Comparison of ENCODE assay signal across 11 cellular contexts in genomic region chr16:11354407-11354732, GRCh38. TPM values are rescaled to one million over a fixed set of nuclear protein-coding genes. Genes with fewer than 3 reads are reported as not detected.
DNase-seq lines count a peak whose midpoint lies in the region; ATAC-seq and TF ChIP-seq lines count a peak whose summit lies in the region.
"Had no signal": no experiment of that assay in that cellular context is flagged by ENCODE, and none has a peak within 500 bp of the region (broad histone marks: within the 10 kb centered on the region; RNA-seq: fewer than 3 reads in every experiment).

No MANE protein-coding gene starts in this region.

- CTCF ChIA-PET in activated naive CD4-positive, alpha-beta T cell treated with anti-CD3 and anti-CD28 coated beads, Interleukin-2, amount 10 ng/mL, durations not matched to agents 7 days and 5 days (lab: Charles Lee) = interaction anchor here (0.5 to 8.6 kb wide), 16 partner anchors 13 to 413 kb away, joined by 3 to 132 read pairs (median 4); partner anchors contain the start of gene SOCS1

- ATAC-seq in HG03064 (IDR thresholded peaks at IDR 0.05; ENCODE audit: low read depth, unreplicated experiment) (peak; percentile 46), foreskin keratinocyte (no peak)
- ATAC-seq: SK-N-SH treated with all-trans-retinoic acid at 6 μM for 48 hours had no signal

- no peak overlapping the region for H3K27ac ChIP-seq in foreskin keratinocyte

- intact Hi-C loops in activated T-helper 1 cell treated with anti-CD3 and anti-CD28 coated beads, Interleukin-12 subunit alpha, Interleukin-12 subunit beta, Interleukin-2, Interleukin-4 antibody, amounts not matched to agents 30 ng/mL and 10 ng/mL and 1 ng/mL, durations not matched to agents 14 hours and 24 hours and 36 hours (cut with micrococcal nuclease) = loop anchor here (1.0 to 2.0 kb wide), 9 partner anchors 9 to 400 kb away; partner anchors contain the start of gene RMI2

- H3K4me3 Mint-ChIP-seq in activated naive CD4-positive, alpha-beta T cell treated with anti-CD3 and anti-CD28 coated beads, Interleukin-2, amount 10 ng/mL, durations not matched to agents 7 days and 5 days = peak overlapping the region; percentile 62
- H3K4me3 Mint-ChIP-seq in activated T-helper 1 cell treated with anti-CD3 and anti-CD28 coated beads, Interleukin-12 subunit alpha, Interleukin-12 subunit beta, Interleukin-2, Interleukin-4 antibody, amounts not matched to agents 30 ng/mL and 10 ng/mL and 1 ng/mL, durations not matched to agents 14 hours and 24 hours and 36 hours = peak overlapping the region; percentile 71
- H3K4me3 Mint-ChIP-seq: brain had no signal

- peaks cover 37% of the 10 kb centered on the region for H3K4me1 ChIP-seq in foreskin keratinocyte
- H3K4me1 ChIP-seq: BE2C had no signal

- TF ChIP-seq CTCF in foreskin keratinocyte (conservative IDR thresholded peaks at IDR 0.05) = no peak

- H3K36me3 Mint-ChIP-seq in activated naive CD4-positive, alpha-beta T cell treated with anti-CD3 and anti-CD28 coated beads, Interleukin-2, amount 10 ng/mL, durations not matched to agents 7 days and 5 days = peaks cover 58% of the 10 kb centered on the region
- H3K36me3 Mint-ChIP-seq in activated T-helper 1 cell treated with anti-CD3 and anti-CD28 coated beads, Interleukin-12 subunit alpha, Interleukin-12 subunit beta, Interleukin-2, Interleukin-4 antibody, amounts not matched to agents 30 ng/mL and 10 ng/mL and 1 ng/mL, durations not matched to agents 14 hours and 24 hours and 36 hours (ENCODE audit: low read depth) = peaks cover 28% of the 10 kb centered on the region
- H3K36me3 Mint-ChIP-seq: brain had no signal

- H3K4me1 Mint-ChIP-seq in activated naive CD4-positive, alpha-beta T cell treated with anti-CD3 and anti-CD28 coated beads, Interleukin-2, amount 10 ng/mL, durations not matched to agents 7 days and 5 days = peaks cover 90% of the 10 kb centered on the region
- H3K4me1 Mint-ChIP-seq in activated T-helper 1 cell treated with anti-CD3 and anti-CD28 coated beads, Interleukin-12 subunit alpha, Interleukin-12 subunit beta, Interleukin-2, Interleukin-4 antibody, amounts not matched to agents 30 ng/mL and 10 ng/mL and 1 ng/mL, durations not matched to agents 14 hours and 24 hours and 36 hours (ENCODE audit: low read depth) = peaks cover 66% of the 10 kb centered on the region

- H3K9me3 Mint-ChIP-seq in activated naive CD4-positive, alpha-beta T cell treated with anti-CD3 and anti-CD28 coated beads, Interleukin-2, amount 10 ng/mL, durations not matched to agents 7 days and 5 days = no peaks in the 10 kb centered on the region
- H3K9me3 Mint-ChIP-seq in activated T-helper 1 cell treated with anti-CD3 and anti-CD28 coated beads, Interleukin-12 subunit alpha, Interleukin-12 subunit beta, Interleukin-2, Interleukin-4 antibody, amounts not matched to agents 30 ng/mL and 10 ng/mL and 1 ng/mL, durations not matched to agents 14 hours and 24 hours and 36 hours = no peaks in the 10 kb centered on the region
- H3K9me3 Mint-ChIP-seq: brain had no signal

- no peaks in the 10 kb centered on the region for H3K27me3 ChIP-seq in foreskin keratinocyte
- H3K27me3 ChIP-seq: BE2C had no signal

- H3K27me3 Mint-ChIP-seq in activated naive CD4-positive, alpha-beta T cell treated with anti-CD3 and anti-CD28 coated beads, Interleukin-2, amount 10 ng/mL, durations not matched to agents 7 days and 5 days = peaks cover 29% of the 10 kb centered on the region
- peaks cover 7% of the 10 kb centered on the region for H3K27me3 Mint-ChIP-seq in activated T-helper 1 cell treated with anti-CD3 and anti-CD28 coated beads, Interleukin-12 subunit alpha, Interleukin-12 subunit beta, Interleukin-2, Interleukin-4 antibody, amounts not matched to agents 30 ng/mL and 10 ng/mL and 1 ng/mL, durations not matched to agents 14 hours and 24 hours and 36 hours (ENCODE audit: insufficient read depth)
- H3K27me3 Mint-ChIP-seq: brain had no signal

- peak overlapping the region; percentile 96 for H3K27ac Mint-ChIP-seq in activated naive CD4-positive, alpha-beta T cell treated with anti-CD3 and anti-CD28 coated beads, Interleukin-2, amount 10 ng/mL, durations not matched to agents 7 days and 5 days
- peak overlapping the region; percentile 83 for H3K27ac Mint-ChIP-seq in activated T-helper 1 cell treated with anti-CD3 and anti-CD28 coated beads, Interleukin-12 subunit alpha, Interleukin-12 subunit beta, Interleukin-2, Interleukin-4 antibody, amounts not matched to agents 30 ng/mL and 10 ng/mL and 1 ng/mL, durations not matched to agents 14 hours and 24 hours and 36 hours

- DNase-seq in activated naive CD4-positive, alpha-beta T cell treated with anti-CD3 and anti-CD28 coated beads, Interleukin-2, amount 10 ng/mL, durations not matched to agents 7 days and 5 days = no peak
- no peak for DNase-seq in activated naive CD4-positive, alpha-beta T cell treated with anti-CD3 and anti-CD28 coated beads, Interleukin-2, amount 50 U/mL, for 16 hours
- no peak for DNase-seq in activated T-helper 1 cell treated with anti-CD3 and anti-CD28 coated beads, Interleukin-12 subunit alpha, Interleukin-12 subunit beta, Interleukin-2, Interleukin-4 antibody, amounts not matched to agents 30 ng/mL and 10 ng/mL and 1 ng/mL, durations not matched to agents 14 hours and 24 hours and 36 hours (ENCODE audit: low spot score)
- no peak for DNase-seq in stimulated activated CD4-positive, alpha-beta T cell treated with anti-CD3 and anti-CD28 coated beads, Interleukin-4, amount 100 ng/mL, for 1 hour
- no peak for DNase-seq in anterior cingulate cortex (lab: John Stamatoyannopoulos, UW)
- DNase-seq in MV-4-11 (lab: John Stamatoyannopoulos, UW) = no peak
- DNase-seq in foreskin keratinocyte = no peak
- DNase-seq: BE2C had no signal

RNA-seq across cellular contexts. Expression of gene RMI2, which starts 9.1 kb away (rescaled TPM):
- total RNA-seq in activated T-helper 1 cell treated with anti-CD3 and anti-CD28 coated beads, Interleukin-12 subunit alpha, Interleukin-12 subunit beta, Interleukin-2, Interleukin-4 antibody, amounts not matched to agents 30 ng/mL and 10 ng/mL and 1 ng/mL, durations not matched to agents 14 hours and 24 hours and 36 hours = 49.8 and 55.7 TPM in 2 replicates
- 20.9 and 23.1 TPM in 2 replicates for total RNA-seq in foreskin keratinocyte
- polyA plus RNA-seq in foreskin keratinocyte = 25.0 and 29.0 TPM in 2 replicates
